In genomic region chr7:8177109-8177933, GRCh38 we compare ENCODE assay signal across 8 cellular contexts.
A peak's percentile ranks its signal among the peaks of the same experiment; 100 is the strongest.
DNase-seq lines count a peak whose midpoint lies in the region; ATAC-seq and TF ChIP-seq lines count a peak whose summit lies in the region.

No MANE protein-coding gene starts in this region.

- H3K27ac Mint-ChIP-seq in CD8-positive, alpha-beta memory T cell = peak overlapping the region; percentile 91 to 98 (median 95)
- H3K27ac Mint-ChIP-seq in activated naive CD8-positive, alpha-beta T cell treated with anti-CD3 and anti-CD28 coated beads, Interleukin-2, amount 50 U/mL, for 24 hours = peak overlapping the region; percentile 95

- DNase-seq in CD8-positive, alpha-beta memory T cell = peak in 2 of 5 donors; percentile 16 to 28
- no peak for DNase-seq in activated naive CD8-positive, alpha-beta T cell treated with anti-CD3 and anti-CD28 coated beads, Interleukin-2, amount 50 U/mL, for 24 hours
- DNase-seq in sigmoid colon (no peak), testis (no peak), kidney tubule cell (ENCODE audit: low spot score) (no peak)
- DNase-seq in stimulated activated CD4-positive, alpha-beta T cell treated with anti-CD3 and anti-CD28 coated beads, Interleukin-12 subunit alpha, Interleukin-12 subunit beta, amount 100 ng/mL, for 4 hours = no peak

- no peak for TF ChIP-seq CTCF in sigmoid colon (IDR thresholded peaks at IDR 0.05)
- no peak for TF ChIP-seq CTCF in testis (IDR thresholded peaks at IDR 0.05)

- no peaks in the 10 kb centered on the region for H3K27me3 Mint-ChIP-seq in CD8-positive, alpha-beta memory T cell
- H3K27me3 Mint-ChIP-seq in activated naive CD8-positive, alpha-beta T cell treated with anti-CD3 and anti-CD28 coated beads, Interleukin-2, amount 50 U/mL, for 24 hours = no peaks in the 10 kb centered on the region

- no peak for TF ChIP-seq EP300 in sigmoid colon (IDR thresholded peaks at IDR 0.05)

- no peaks in the 10 kb centered on the region for H3K27me3 ChIP-seq in CD8-positive, alpha-beta memory T cell (ENCODE audit: insufficient read depth, low read length, poor library complexity, severe bottlenecking)
- no peaks in the 10 kb centered on the region for H3K27me3 ChIP-seq in sigmoid colon
- no peaks in the 10 kb centered on the region for H3K27me3 ChIP-seq in testis

- H3K9me3 ChIP-seq in CD8-positive, alpha-beta memory T cell (ENCODE audit: low read length) = no peaks in the 10 kb centered on the region
- H3K9me3 ChIP-seq in sigmoid colon (no peaks in the 10 kb centered on the region), testis (no peaks in the 10 kb centered on the region)

- CTCF ChIA-PET in CD8-positive, alpha-beta memory T cell (lab: Charles Lee) = interaction anchor here (1.1 to 5.4 kb wide), 5 partner anchors 13 to 141 kb away, joined by 3 to 26 read pairs (median 3); no protein-coding TSS in a partner anchor

- H3K27ac ChIP-seq in CD8-positive, alpha-beta memory T cell (ENCODE audit: low read depth, low read length) = peak overlapping the region; percentile 48
- H3K27ac ChIP-seq in sigmoid colon (peak overlapping the region in 1 of 4 donors; percentile 13), testis (no peak overlapping the region)

- peaks cover 59 to 76% (median 64%) of the 10 kb centered on the region in 3 donors for H3K4me1 Mint-ChIP-seq in CD8-positive, alpha-beta memory T cell
- H3K4me1 Mint-ChIP-seq in activated naive CD8-positive, alpha-beta T cell treated with anti-CD3 and anti-CD28 coated beads, Interleukin-2, amount 50 U/mL, for 24 hours = peaks cover 50% of the 10 kb centered on the region

- intact Hi-C loops in sigmoid colon (cut with DNase I) = no loop called here
- intact Hi-C loops in testis (cut with DNase I; ENCODE audit: low total_unique reads) = no loop called here

- H3K4me3 Mint-ChIP-seq in CD8-positive, alpha-beta memory T cell = peak overlapping the region; percentile 49 to 85 (median 70)
- H3K4me3 Mint-ChIP-seq in activated naive CD8-positive, alpha-beta T cell treated with anti-CD3 and anti-CD28 coated beads, Interleukin-2, amount 50 U/mL, for 24 hours = peak overlapping the region; percentile 72

- TF ChIP-seq POLR2A in sigmoid colon (IDR thresholded peaks at IDR 0.05) (no peak), testis (IDR thresholded peaks at IDR 0.05) (no peak)

- WGBS in sigmoid colon, 2 donors = 59 to 78% methylated on average over 4 of the region's 4 CpGs
- 83 to 88% methylated on average over 4 of the region's 4 CpGs for WGBS in testis, 2 donors

- H3K4me3 ChIP-seq in CD8-positive, alpha-beta memory T cell (ENCODE audit: low read length) = peak overlapping the region; percentile 35
- H3K4me3 ChIP-seq in sigmoid colon (no peak overlapping the region), testis (no peak overlapping the region)

- H3K9me3 Mint-ChIP-seq in CD8-positive, alpha-beta memory T cell = no peaks in the 10 kb centered on the region
- no peaks in the 10 kb centered on the region for H3K9me3 Mint-ChIP-seq in activated naive CD8-positive, alpha-beta T cell treated with anti-CD3 and anti-CD28 coated beads, Interleukin-2, amount 50 U/mL, for 24 hours

- H3K36me3 Mint-ChIP-seq in CD8-positive, alpha-beta memory T cell = no peaks in the 10 kb centered on the region
- H3K36me3 Mint-ChIP-seq in activated naive CD8-positive, alpha-beta T cell treated with anti-CD3 and anti-CD28 coated beads, Interleukin-2, amount 50 U/mL, for 24 hours (ENCODE audit: low read depth) = no peaks in the 10 kb centered on the region

- peak; percentile 45 for ATAC-seq in GM19452 (IDR thresholded peaks at IDR 0.05; ENCODE audit: unreplicated experiment)
- ATAC-seq in HG03457 (IDR thresholded peaks at IDR 0.05; ENCODE audit: unreplicated experiment) = peak; percentile 37
- no peak for ATAC-seq in activated naive CD8-positive, alpha-beta T cell treated with anti-CD3 and anti-CD28 coated beads, Interleukin-2, amount 50 U/mL, for 24 hours

- POLR2A ChIA-PET in CD8-positive, alpha-beta memory T cell (lab: Charles Lee) = interaction anchor here (1.1 to 2.2 kb wide), 4 partner anchors 46 to 208 kb away, joined by 4 to 16 read pairs (median 4); partner anchors contain the start of gene GLCCI1

- H3K4me1 ChIP-seq in CD8-positive, alpha-beta memory T cell (ENCODE audit: insufficient read depth, low read length) = peaks cover 47% of the 10 kb centered on the region
- H3K4me1 ChIP-seq in sigmoid colon (no peaks in the 10 kb centered on the region), testis (peaks cover 5% of the 10 kb centered on the region)

- no peaks in the 10 kb centered on the region for H3K36me3 ChIP-seq in CD8-positive, alpha-beta memory T cell (ENCODE audit: insufficient read depth, low read length)
- no peaks in the 10 kb centered on the region for H3K36me3 ChIP-seq in sigmoid colon
- no peaks in the 10 kb centered on the region for H3K36me3 ChIP-seq in testis (ENCODE audit: low read depth, missing control alignments)
